Comparison of ENCODE assay signal across 1 cellular context in the genomic region with DNA sequence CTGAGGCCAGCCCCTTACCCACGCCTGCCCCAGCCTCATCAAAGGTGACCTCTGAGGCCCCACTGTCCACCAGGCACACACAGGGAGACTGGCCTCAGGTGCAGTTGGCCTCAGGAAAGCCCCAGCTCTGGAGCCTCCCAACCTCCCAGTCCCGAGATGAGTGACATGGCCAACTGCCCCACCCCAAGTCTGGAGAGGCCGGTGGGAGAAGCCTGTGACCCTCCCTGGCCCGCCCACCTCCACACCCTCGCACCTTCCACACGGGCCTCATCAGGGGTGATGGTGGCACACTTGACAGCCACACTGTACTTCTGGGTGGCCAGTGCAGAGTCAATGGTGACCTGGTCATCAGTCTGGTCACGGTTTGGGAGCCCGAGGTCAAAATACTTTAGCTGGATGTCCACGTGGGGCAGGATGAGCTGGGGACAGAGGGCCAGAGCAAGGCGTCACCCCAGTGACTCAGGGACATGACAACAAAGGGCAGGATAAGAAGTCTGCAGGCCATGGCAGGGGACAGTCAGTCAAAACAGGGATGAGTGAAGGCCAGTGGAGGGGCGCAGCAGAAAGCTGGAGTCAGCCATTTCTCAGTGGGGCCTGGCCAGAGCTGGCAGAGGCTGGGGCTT.
TF ChIP-seq lines count a peak whose summit lies in the region.

No MANE protein-coding gene starts in this region.

TF ChIP-seq in HepG2, 621 proteins besides CTCF, POLR2A, EP300 and RAD21:
- TF ChIP-seq BRCA1 (CRISPR knock-in tag; IDR thresholded peaks at IDR 0.05) (no peak), ZNF367 (CRISPR knock-in tag; IDR thresholded peaks at IDR 0.05; ENCODE audit: borderline replicate concordance) (no peak), ZNF660 (CRISPR knock-in tag; IDR thresholded peaks at IDR 0.05; ENCODE audit: borderline replicate concordance, low read depth) (no peak), ZNF850 (CRISPR knock-in tag; conservative IDR thresholded peaks at IDR 0.05) (no peak), ZNF550 (CRISPR knock-in tag; IDR thresholded peaks at IDR 0.05; ENCODE audit: borderline replicate concordance) (no peak), SRF (IDR thresholded peaks at IDR 0.05; ENCODE audit: low read depth, low read length) (no peak), ARNTL (CRISPR knock-in tag; IDR thresholded peaks at IDR 0.05) (no peak), ZNF577 (CRISPR knock-in tag; IDR thresholded peaks at IDR 0.05; ENCODE audit: borderline replicate concordance, low read depth) (no peak)
- TF ChIP-seq, protein P1, sequence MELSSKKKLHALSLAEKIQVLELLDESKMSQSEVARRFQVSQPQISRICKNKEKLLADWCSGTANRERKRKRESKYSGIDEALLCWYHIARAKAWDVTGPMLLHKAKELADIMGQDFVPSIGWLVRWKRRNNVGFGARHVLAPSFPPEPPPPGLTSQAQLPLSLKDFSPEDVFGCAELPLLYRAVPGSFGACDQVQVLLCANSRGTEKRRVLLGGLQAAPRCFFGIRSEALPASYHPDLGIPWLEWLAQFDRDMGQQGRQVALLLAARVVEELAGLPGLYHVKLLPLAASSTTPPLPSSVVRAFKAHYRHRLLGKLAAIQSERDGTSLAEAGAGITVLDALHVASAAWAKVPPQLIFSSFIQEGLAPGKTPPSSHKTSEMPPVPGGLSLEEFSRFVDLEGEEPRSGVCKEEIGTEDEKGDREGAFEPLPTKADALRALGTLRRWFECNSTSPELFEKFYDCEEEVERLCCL (CRISPR knock-in tag; IDR thresholded peaks at IDR 0.05; ENCODE audit: borderline replicate concordance): no peak
